Comparison of ENCODE assay signal across 15 cellular contexts in genomic region chr4:108008721-108009120, GRCh38. TPM values are rescaled to one million over a fixed set of nuclear protein-coding genes. Genes with fewer than 3 reads are reported as not detected.
DNase-seq lines count a peak whose midpoint lies in the region; ATAC-seq and TF ChIP-seq lines count a peak whose summit lies in the region.
"Had no signal": no experiment of that assay in that cellular context is flagged by ENCODE, and none has a peak within 500 bp of the region (broad histone marks: within the 10 kb centered on the region; RNA-seq: fewer than 3 reads in every experiment).

No MANE protein-coding gene starts in this region.

- H3K4me1 Mint-ChIP-seq in Calu3 (ENCODE audit: low read depth, unreplicated experiment), result peaks cover 16% of the 10 kb centered on the region

- no peak for TF ChIP-seq CTCF in Calu3 (IDR thresholded peaks at IDR 0.05; ENCODE audit: unreplicated experiment)

- no peak overlapping the region for H3K14ac ChIP-seq in mesenchymal stem cell (ENCODE audit: low read length in 2 of 2)

- no peak overlapping the region for H2BK15ac ChIP-seq in mesenchymal stem cell (ENCODE audit: low read depth, poor library complexity, severe bottlenecking)

- no peak overlapping the region for H3K4me3 Mint-ChIP-seq in Calu3 (ENCODE audit: low read depth, unreplicated experiment)
- H3K4me3 Mint-ChIP-seq: activated B cell treated with CpG ODN at 0.5 μM for 24 hours had no signal

- H3K27ac ChIP-seq in epithelial cell of prostate, result peak overlapping the region; percentile 62
- no peak overlapping the region for H3K27ac ChIP-seq in mesenchymal stem cell (ENCODE audit: low read length, poor library complexity, severe bottlenecking)
- H3K27ac ChIP-seq: BLaER1 treated with 17β-estradiol and CSF1 and Interleukin-3, amounts not matched to agents 10 nM and 100 nM; pancreas had no signal

- H2AFZ ChIP-seq in mesenchymal stem cell (ENCODE audit: low read depth, low read length), result no peak overlapping the region

- no peak overlapping the region for H2BK5ac ChIP-seq in mesenchymal stem cell (ENCODE audit: low read depth, low read length, poor library complexity, severe bottlenecking)

- no peak overlapping the region for H2AK5ac ChIP-seq in mesenchymal stem cell (ENCODE audit: low read length, severe bottlenecking)

- H3K36me3 ChIP-seq in MG63 (no peaks in the 10 kb centered on the region), mesenchymal stem cell (ENCODE audit: control insufficient read depth in 1 of 2, insufficient read depth in 2 of 2, low read depth in 1 of 2, low read length in 2 of 2) (peaks cover 0 to 12% of the 10 kb centered on the region in 2 experiments)
- H3K36me3 ChIP-seq: pancreas had no signal

- H3K4me3 ChIP-seq in MG63 (no peak overlapping the region), mesenchymal stem cell (ENCODE audit: insufficient read depth in 1 of 2, low read depth in 1 of 2, low read length in 2 of 2) (no peak overlapping the region)
- H3K4me3 ChIP-seq: BLaER1 treated with 17β-estradiol and CSF1 and Interleukin-3, amounts not matched to agents 10 nM and 100 nM; pancreas had no signal

- no peak overlapping the region for H3K4me2 ChIP-seq in mesenchymal stem cell (ENCODE audit: low read length, poor library complexity, severe bottlenecking)
- H3K4me2 ChIP-seq: BLaER1 treated with 17β-estradiol and CSF1 and Interleukin-3, amounts not matched to agents 10 nM and 100 nM had no signal

- H3K27ac Mint-ChIP-seq in Calu3 (ENCODE audit: unreplicated experiment), result peak overlapping the region; percentile 30
- H3K27ac Mint-ChIP-seq: activated B cell treated with CpG ODN at 0.5 μM for 24 hours had no signal

- WGBS in mesenchymal stem cell, result no CpG with 5 or more reads among the region's 2 CpGs

- no peak overlapping the region for H4K91ac ChIP-seq in mesenchymal stem cell (ENCODE audit: low read length)

- H4K8ac ChIP-seq in mesenchymal stem cell (ENCODE audit: low read length), result no peak overlapping the region

- peaks cover 23% of the 10 kb centered on the region for H3K79me1 ChIP-seq in mesenchymal stem cell (replicated peaks; ENCODE audit: low read length, poor library complexity, severe bottlenecking)

- intact Hi-C loops in Calu3 (cut with micrococcal nuclease; ENCODE audit: unreplicated experiment), result no loop called here

- no TSS peak for BruUV-seq in Calu3 (replicated peaks; lab: Mats Ljungman, UMichigan)

- no peaks in the 10 kb centered on the region for H3K36me3 Mint-ChIP-seq in Calu3 (ENCODE audit: insufficient read depth, unreplicated experiment)

- H2BK12ac ChIP-seq in mesenchymal stem cell (ENCODE audit: low read length in 2 of 2), result no peak overlapping the region

- CTCF ChIA-PET in Calu3 (lab: Charles Lee), result no interaction called here

- no peaks in the 10 kb centered on the region for H3K9me3 ChIP-seq in MG63
- no peaks in the 10 kb centered on the region for H3K9me3 ChIP-seq in mesenchymal stem cell (ENCODE audit: control insufficient read depth, low read length)
- H3K9me3 ChIP-seq: pancreas had no signal

- H3K27me3 ChIP-seq in MG63 (no peaks in the 10 kb centered on the region), mesenchymal stem cell (ENCODE audit: control insufficient read depth in 1 of 2, insufficient read depth in 1 of 2, low read length in 2 of 2) (no peaks in the 10 kb centered on the region)
- H3K27me3 ChIP-seq: BLaER1 treated with 17β-estradiol and CSF1 and Interleukin-3, amounts not matched to agents 10 nM and 100 nM; pancreas had no signal

- H3K4me1 ChIP-seq in mesenchymal stem cell (ENCODE audit: control insufficient read depth, insufficient read depth, low read depth, low read length), result peaks cover 4% of the 10 kb centered on the region
- H3K4me1 ChIP-seq: pancreas had no signal

- H3K9ac ChIP-seq in mesenchymal stem cell (ENCODE audit: low read length), result peak overlapping the region; percentile 10
- H3K9ac ChIP-seq: BLaER1 treated with 17β-estradiol and CSF1 and Interleukin-3, amounts not matched to agents 10 nM and 100 nM had no signal

- no peak overlapping the region for H3K18ac ChIP-seq in mesenchymal stem cell (ENCODE audit: low read depth in 1 of 2, low read length in 2 of 2)

- H3K4ac ChIP-seq in mesenchymal stem cell (ENCODE audit: low read depth in 1 of 2, low read length in 2 of 2), result no peak overlapping the region

- no peak for ATAC-seq in HG02852 (IDR thresholded peaks at IDR 0.05; ENCODE audit: unreplicated experiment)

- no peak overlapping the region for H2BK120ac ChIP-seq in mesenchymal stem cell (ENCODE audit: low read depth, low read length)

- no peak for DNase-seq in Calu3
- DNase-seq in MG63, result peak; percentile 20
- DNase-seq in epithelial cell of prostate (ENCODE audit: low read depth, low spot score), result peak; percentile 70
- DNase-seq in mesenchymal stem cell, result peak; percentile 71
- DNase-seq in NCI-H82 treated with DMSO at 0.1 percent for 48 hours (lab: John Stamatoyannopoulos, UW; ENCODE audit: unreplicated experiment), result no peak
- DNase-seq in stimulated activated CD4-positive, alpha-beta T cell treated with anti-CD3 and anti-CD28 coated beads, Interleukin-4, amount 100 ng/mL, for 1 hour, result no peak
- no peak for DNase-seq in D341Med (ENCODE audit: low spot score)
- DNase-seq: activated B cell treated with CpG ODN at 0.5 μM for 24 hours; amygdala; NCI-H187; NCI-H774; pancreas; stimulated activated naive CD4-positive, alpha-beta T cell had no signal

- H3K23ac ChIP-seq in mesenchymal stem cell (ENCODE audit: low read length in 2 of 2), result no peak overlapping the region

- no peaks in the 10 kb centered on the region for H3K27me3 Mint-ChIP-seq in Calu3 (ENCODE audit: unreplicated experiment)
- H3K27me3 Mint-ChIP-seq: activated B cell treated with CpG ODN at 0.5 μM for 24 hours had no signal

- peaks cover 2% of the 10 kb centered on the region for H3K9me3 Mint-ChIP-seq in Calu3 (ENCODE audit: low read depth, unreplicated experiment)
- H3K9me3 Mint-ChIP-seq: activated B cell treated with CpG ODN at 0.5 μM for 24 hours had no signal

RNA-seq across cellular contexts. Expression of gene HADH, which starts 19.0 kb away (rescaled TPM):
- 45.1 and 47.9 TPM in 2 replicates for total RNA-seq in Calu3 (2022)
- 24.3 and 30.8 TPM in 2 replicates for total RNA-seq in MG63 (2014; rRNA removed; shearing (Covaris generic); ENCODE audit: low replicate concordance)
- polyA plus RNA-seq in mesenchymal stem cell (2013, experiment 1 of 2), result 14.1 TPM
- 14.6 TPM for polyA plus RNA-seq in mesenchymal stem cell (2013, experiment 2 of 2)

Comparison
In these comparisons a context has a peak if more than half of its experiments do, and no peak if none do; other contexts are left out.
1. DNase-seq: peak in MG63 (single experiment), epithelial cell of prostate (single experiment) and mesenchymal stem cell (single experiment); none in Calu3 (single experiment), NCI-H82 treated with DMSO at 0.1 percent for 48 hours (single experiment), stimulated activated CD4-positive, alpha-beta T cell treated with anti-CD3 and anti-CD28 coated beads, Interleukin-4, amount 100 ng/mL, for 1 hour (single experiment) and D341Med (single experiment).